Comparison of ENCODE assay signal across 8 cellular contexts in the genomic region with DNA sequence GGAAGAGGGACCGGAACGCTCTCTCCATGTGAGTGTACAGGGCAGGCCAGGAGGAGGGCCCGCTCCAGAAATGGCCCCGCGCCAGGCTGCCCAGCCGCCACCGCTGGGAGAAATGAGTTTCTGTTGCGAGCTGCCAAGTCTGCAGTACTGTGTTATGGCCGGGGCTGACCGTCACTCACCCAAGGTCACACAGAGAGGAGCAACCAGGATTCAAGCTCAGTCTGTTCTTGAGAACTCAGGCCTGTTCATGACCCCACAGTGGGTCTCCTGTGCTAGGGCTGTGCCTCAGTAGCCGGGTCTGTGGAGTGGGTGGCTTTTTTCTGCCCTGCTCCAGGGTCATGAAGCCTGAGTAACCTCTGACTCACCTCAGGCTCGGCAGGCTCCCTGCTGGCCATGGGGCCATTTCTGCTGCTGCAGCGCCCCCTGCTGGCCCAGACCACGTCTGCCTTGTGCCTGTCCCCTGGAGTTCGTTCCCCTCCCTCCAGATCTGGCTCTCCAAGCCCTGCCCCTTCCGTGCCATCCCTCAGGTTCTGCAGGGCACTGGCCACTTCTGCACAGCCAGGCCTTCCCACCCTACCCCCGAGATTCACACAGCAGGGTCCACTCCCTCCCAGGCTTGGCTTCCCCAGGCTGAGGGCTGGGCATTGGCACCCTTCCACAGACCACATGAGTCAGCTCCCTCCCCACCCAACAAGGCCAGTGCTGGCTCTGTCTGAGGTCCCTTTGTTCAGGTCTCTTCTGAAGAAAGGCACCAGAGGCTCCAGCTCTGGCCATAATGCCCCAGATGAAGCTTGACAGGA. TPM values are rescaled to one million over a fixed set of nuclear protein-coding genes. Genes with fewer than 3 reads are reported as not detected.
DNase-seq lines count a peak whose midpoint lies in the region; ATAC-seq and TF ChIP-seq lines count a peak whose summit lies in the region.

No MANE protein-coding gene starts in this region.

- H3K4me1 ChIP-seq in CD4-positive, CD25-positive, alpha-beta regulatory T cell (ENCODE audit: control insufficient read depth, insufficient read depth, low read length, poor library complexity, severe bottlenecking) = no peaks in the 10 kb centered on the region
- no peaks in the 10 kb centered on the region for H3K4me1 ChIP-seq in H9 (ENCODE audit: insufficient read depth, low read length)

- no peak overlapping the region for H4K5ac ChIP-seq in H9 (ENCODE audit: insufficient read length, low read depth, low read length)

- H3K9ac ChIP-seq in H9 (ENCODE audit: extremely low read depth, insufficient read length, low read length) = no peak overlapping the region

- no peaks in the 10 kb centered on the region for H3K36me3 ChIP-seq in CD4-positive, CD25-positive, alpha-beta regulatory T cell (ENCODE audit: control insufficient read depth, insufficient read depth, low read length)

- no peak overlapping the region for H3T11ph ChIP-seq in H9 (ENCODE audit: low read length)

- H3K36me3 Mint-ChIP-seq in CD4-positive, CD25-positive, alpha-beta regulatory T cell = no peaks in the 10 kb centered on the region
- H3K36me3 Mint-ChIP-seq in H9 (ENCODE audit: insufficient read depth in 1 of 3, low read depth in 3 of 3) = no peaks in the 10 kb centered on the region
- no peaks in the 10 kb centered on the region for H3K36me3 Mint-ChIP-seq in activated CD4-positive, alpha-beta memory T cell treated with anti-CD3 and anti-CD28 coated beads for 36 hours

- H3K27ac ChIP-seq in CD4-positive, CD25-positive, alpha-beta regulatory T cell (ENCODE audit: insufficient read depth, low read length, poor library complexity, severe bottlenecking) = no peak overlapping the region
- H3K27ac ChIP-seq in H9 (ENCODE audit: insufficient read length, low read depth, low read length) = no peak overlapping the region

- no peak overlapping the region for H3K14ac ChIP-seq in H9 (ENCODE audit: insufficient read depth, low read length)

- no peaks in the 10 kb centered on the region for H3K4me1 Mint-ChIP-seq in CD4-positive, CD25-positive, alpha-beta regulatory T cell
- H3K4me1 Mint-ChIP-seq in H9 = peaks cover 30 to 37% of the 10 kb centered on the region in 2 experiments
- no peaks in the 10 kb centered on the region for H3K4me1 Mint-ChIP-seq in activated CD4-positive, alpha-beta memory T cell treated with anti-CD3 and anti-CD28 coated beads for 36 hours (ENCODE audit: low read depth)

- no peak overlapping the region for H3K56ac ChIP-seq in H9 (ENCODE audit: insufficient read length, low read depth, low read length)

- no peak overlapping the region for H2BK15ac ChIP-seq in H9 (ENCODE audit: low read depth, low read length)

- POLR2A ChIA-PET in activated CD4-positive, alpha-beta memory T cell treated with anti-CD3 and anti-CD28 coated beads for 36 hours (lab: Charles Lee) = no interaction called here

- peaks cover 13% of the 10 kb centered on the region for H3K27me3 Mint-ChIP-seq in CD4-positive, CD25-positive, alpha-beta regulatory T cell
- peaks cover 27% of the 10 kb centered on the region for H3K27me3 Mint-ChIP-seq in H9 (ENCODE audit: low read depth)
- peaks cover 26% of the 10 kb centered on the region for H3K27me3 Mint-ChIP-seq in activated CD4-positive, alpha-beta memory T cell treated with anti-CD3 and anti-CD28 coated beads for 36 hours

- CTCF ChIA-PET in activated CD4-positive, alpha-beta memory T cell treated with anti-CD3 and anti-CD28 coated beads for 36 hours (lab: Charles Lee) = interaction anchor here (0.6 to 3.7 kb wide), 13 partner anchors 12 to 182 kb away, joined by 3 to 35 read pairs (median 5); no protein-coding TSS in a partner anchor

- no peak overlapping the region for H2AFZ ChIP-seq in H9 (ENCODE audit: low read length)

- ATAC-seq in CD4-positive, CD25-positive, alpha-beta regulatory T cell (ENCODE audit: low read depth in 2 of 2) = peak; percentile 47 to 60
- ATAC-seq in GM19023 (IDR thresholded peaks at IDR 0.05; ENCODE audit: unreplicated experiment) = no peak

- no peak overlapping the region for H2AK5ac ChIP-seq in H9 (ENCODE audit: insufficient read length, low read length)

- no peak overlapping the region for H2BK5ac ChIP-seq in H9 (ENCODE audit: insufficient read length, low read length)

- no peak overlapping the region for H2BK20ac ChIP-seq in H9 (ENCODE audit: low read depth, low read length, poor library complexity, severe bottlenecking)

- intact Hi-C loops in activated CD4-positive, alpha-beta memory T cell treated with anti-CD3 and anti-CD28 coated beads for 36 hours (cut with micrococcal nuclease) = loop anchor here (5.0 kb wide), 1 partner anchor 165 kb away; no protein-coding TSS in a partner anchor

- no peak overlapping the region for H4K8ac ChIP-seq in H9 (replicated peaks; ENCODE audit: insufficient read length, low read depth, low read length)

- H2BK120ac ChIP-seq in H9 (ENCODE audit: low read depth, low read length, poor library complexity, severe bottlenecking) = no peak overlapping the region

- peaks cover 0 to 2% (median 0%) of the 10 kb centered on the region in 7 donors for H3K9me3 Mint-ChIP-seq in CD4-positive, CD25-positive, alpha-beta regulatory T cell
- H3K9me3 Mint-ChIP-seq in H9 = no peaks in the 10 kb centered on the region
- no peaks in the 10 kb centered on the region for H3K9me3 Mint-ChIP-seq in activated CD4-positive, alpha-beta memory T cell treated with anti-CD3 and anti-CD28 coated beads for 36 hours

- H3K27ac Mint-ChIP-seq in CD4-positive, CD25-positive, alpha-beta regulatory T cell = no peak overlapping the region
- no peak overlapping the region for H3K27ac Mint-ChIP-seq in H9
- no peak overlapping the region for H3K27ac Mint-ChIP-seq in activated CD4-positive, alpha-beta memory T cell treated with anti-CD3 and anti-CD28 coated beads for 36 hours

- peak; percentile 99 for TF ChIP-seq CTCF in H9 (conservative IDR thresholded peaks at IDR 0.05)

- H3K79me2 ChIP-seq in H9 (ENCODE audit: insufficient read depth, low read length) = no peaks in the 10 kb centered on the region

- no peak overlapping the region for H3K23ac ChIP-seq in H9 (ENCODE audit: insufficient read length, low read depth, low read length)

- no peaks in the 10 kb centered on the region for H3K79me1 ChIP-seq in H9 (ENCODE audit: insufficient read depth, low read depth, low read length, poor library complexity, severe bottlenecking)

- no peak overlapping the region for H3K4me2 ChIP-seq in H9 (ENCODE audit: insufficient read depth, insufficient read length, low read length)

- no peaks in the 10 kb centered on the region for H3K27me3 ChIP-seq in CD4-positive, CD25-positive, alpha-beta regulatory T cell (ENCODE audit: control insufficient read depth, insufficient read depth, low read length)
- H3K27me3 ChIP-seq in H9 (ENCODE audit: insufficient read depth, low read length) = no peaks in the 10 kb centered on the region

- peak; percentile 35 to 58 (median 35) for DNase-seq in CD4-positive, CD25-positive, alpha-beta regulatory T cell
- peak; percentile 93 for DNase-seq in H9
- DNase-seq in NCI-H69 (lab: John Stamatoyannopoulos, UW) = peak; percentile 80
- DNase-seq in activated CD4-positive, alpha-beta memory T cell treated with anti-CD3 and anti-CD28 coated beads for 36 hours = peak; percentile 87
- peak; percentile 38 for DNase-seq in effector CD8-positive, alpha-beta T cell (lab: John Stamatoyannopoulos, UW)
- DNase-seq in lung microvascular endothelial cell (ENCODE audit: low read depth in 2 of 2) = peak; percentile 84 to 85
- DNase-seq in stimulated activated CD4-positive, alpha-beta T cell treated with anti-CD3 and anti-CD28 coated beads, TNF-alpha, amount 100 ng/mL, for 48 hours (ENCODE audit: low read depth in 3 of 3) = peak; percentile 74 to 79 (median 75)

- no peak overlapping the region for H3K18ac ChIP-seq in H9 (ENCODE audit: insufficient read length, low read depth, low read length)

- H4K91ac ChIP-seq in H9 (ENCODE audit: insufficient read length, low read depth, low read length) = no peak overlapping the region

- no peaks in the 10 kb centered on the region for H3K9me3 ChIP-seq in CD4-positive, CD25-positive, alpha-beta regulatory T cell (ENCODE audit: control insufficient read depth in 2 of 2, low read length in 2 of 2)
- H3K9me3 ChIP-seq in H9 (ENCODE audit: control insufficient read depth, low read depth, low read length) = no peaks in the 10 kb centered on the region

- no peak overlapping the region for H3K4ac ChIP-seq in H9 (ENCODE audit: low read depth, low read length)

- no peaks in the 10 kb centered on the region for H4K20me1 ChIP-seq in H9 (ENCODE audit: control insufficient read depth, insufficient read depth, insufficient read length)

- H3K4me3 ChIP-seq in CD4-positive, CD25-positive, alpha-beta regulatory T cell (ENCODE audit: low read depth, low read length) = no peak overlapping the region

- H3K4me3 Mint-ChIP-seq in CD4-positive, CD25-positive, alpha-beta regulatory T cell = no peak overlapping the region
- H3K4me3 Mint-ChIP-seq in H9 = no peak overlapping the region
- no peak overlapping the region for H3K4me3 Mint-ChIP-seq in activated CD4-positive, alpha-beta memory T cell treated with anti-CD3 and anti-CD28 coated beads for 36 hours

- no peak overlapping the region for H2BK12ac ChIP-seq in H9 (ENCODE audit: insufficient read length, low read depth, low read length)

- H3K23me2 ChIP-seq in H9 (ENCODE audit: insufficient read length, low read depth, low read length, poor library complexity, severe bottlenecking) = no peaks in the 10 kb centered on the region

- WGBS in H9 (ENCODE audit: extremely low coverage, insufficient read length, low lambda C conversion rate) = no CpG with 5 or more reads among the region's 17 CpGs

RNA-seq across cellular contexts. Expression of gene EDN2, which starts 51.8 kb away (rescaled TPM):
- total RNA-seq in CD4-positive, CD25-positive, alpha-beta regulatory T cell = 0.52 TPM
- not detected for polyA plus RNA-seq in CD4-positive, CD25-positive, alpha-beta regulatory T cell
- total RNA-seq in H9 (2021) (0.22 and 0.24 TPM in 2 replicates), lung microvascular endothelial cell (not detected in 2 replicates)
- not detected for total RNA-seq in activated CD4-positive, alpha-beta memory T cell treated with anti-CD3 and anti-CD28 coated beads for 36 hours

Comparison
In these comparisons a context has a peak if more than half of its experiments do, and no peak if none do; other contexts are left out.
1. DNase-seq: peak in every context shown above with its lines; median percentile 93 in H9; 87 in activated CD4-positive, alpha-beta memory T cell treated with anti-CD3 and anti-CD28 coated beads for 36 hours; 84 in lung microvascular endothelial cell; 80 in NCI-H69; 75 in stimulated activated CD4-positive, alpha-beta T cell treated with anti-CD3 and anti-CD28 coated beads, TNF-alpha, amount 100 ng/mL, for 48 hours; 38 in effector CD8-positive, alpha-beta T cell; 35 in CD4-positive, CD25-positive, alpha-beta regulatory T cell.